ENCODE assay signal across 14 cellular contexts in the genomic region with DNA sequence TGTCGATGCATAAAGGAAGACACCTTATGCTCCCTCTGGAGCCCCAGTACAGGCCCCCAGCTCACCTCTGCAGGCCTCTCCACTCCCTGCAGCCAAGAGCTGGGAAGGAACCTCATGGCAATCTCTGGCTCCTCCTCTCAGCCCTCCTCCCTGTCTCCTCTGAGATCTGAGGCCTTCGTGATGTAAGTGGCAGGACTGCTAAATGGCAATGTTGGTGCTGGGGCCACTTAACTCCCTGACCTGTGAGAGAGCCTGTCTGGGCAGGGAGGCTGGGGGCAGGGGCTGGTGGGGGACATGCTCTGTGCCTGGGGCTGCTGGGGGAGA. TPM values are rescaled to one million over a fixed set of nuclear protein-coding genes. Genes with fewer than 3 reads are reported as not detected.
DNase-seq lines count a peak whose midpoint lies in the region; ATAC-seq and TF ChIP-seq lines count a peak whose summit lies in the region.
"Had no signal": no experiment of that assay in that cellular context is flagged by ENCODE, and none has a peak within 500 bp of the region (broad histone marks: within the 10 kb centered on the region; RNA-seq: fewer than 3 reads in every experiment).

No MANE protein-coding gene starts in this region.

- H3K14ac ChIP-seq in neuronal stem cell (ENCODE audit: low read length): peak overlapping the region; percentile 0

- no peak overlapping the region for H2BK15ac ChIP-seq in neuronal stem cell (ENCODE audit: low read length)

- intact Hi-C loops in ascending aorta (cut with DNase I): no loop called here

- peak overlapping the region; percentile 18 for H2BK5ac ChIP-seq in neuronal stem cell (ENCODE audit: low read length)

- H3K18ac ChIP-seq in neuronal stem cell (ENCODE audit: low read length): peak overlapping the region; percentile 23

- ATAC-seq in esophagus mucosa (peak; percentile 26), GM21367 (IDR thresholded peaks at IDR 0.05; ENCODE audit: unreplicated experiment) (no peak), GM18907 (IDR thresholded peaks at IDR 0.05; ENCODE audit: unreplicated experiment) (no peak), HG02973 (IDR thresholded peaks at IDR 0.05; ENCODE audit: unreplicated experiment) (no peak)

- H2AFZ ChIP-seq in Loucy (ENCODE audit: low read length): 0 out of 2 replicates have a peak overlapping the region, but pooled peaks have one; percentile 44
- H2AFZ ChIP-seq in neuronal stem cell (ENCODE audit: low read length): peak overlapping the region; percentile 43

- no peak overlapping the region for H4K91ac ChIP-seq in neuronal stem cell (ENCODE audit: low read depth, low read length, poor library complexity)

- H4K20me1 ChIP-seq in Loucy (ENCODE audit: insufficient read depth, low read length, poor library complexity, severe bottlenecking): no peaks in the 10 kb centered on the region

- no peaks in the 10 kb centered on the region for H3K79me2 ChIP-seq in Loucy (ENCODE audit: insufficient read depth, low read length)

- no peaks in the 10 kb centered on the region for H3F3A ChIP-seq in Loucy (ENCODE audit: low read depth)

- H3K79me1 ChIP-seq in neuronal stem cell (ENCODE audit: low read depth, low read length): no peaks in the 10 kb centered on the region

- H3K4me1 ChIP-seq in Loucy (ENCODE audit: insufficient read depth, low read length, poor library complexity, severe bottlenecking) (peaks cover 27% of the 10 kb centered on the region), SJCRH30 (peaks cover 41% of the 10 kb centered on the region), neuronal stem cell (ENCODE audit: control insufficient read depth in 2 of 2, insufficient read depth in 1 of 2, low read depth in 1 of 2, low read length in 2 of 2) (peaks cover 11 to 17% of the 10 kb centered on the region in 2 donors), ascending aorta (no peaks in the 10 kb centered on the region)

- H3K9me2 ChIP-seq in Loucy (replicated peaks; ENCODE audit: low read depth, low read length): no peaks in the 10 kb centered on the region

- no peak overlapping the region for H3K4me3 ChIP-seq in Loucy (ENCODE audit: low read length, poor library complexity, severe bottlenecking)
- no peak overlapping the region for H3K4me3 ChIP-seq in SJCRH30
- H3K4me3 ChIP-seq in neuronal stem cell (ENCODE audit: low read length in 2 of 2): no peak overlapping the region
- no peak overlapping the region for H3K4me3 ChIP-seq in ascending aorta

- no CpG with 5 or more reads among the region's 2 CpGs for WGBS in neuronal stem cell (ENCODE audit: extremely low coverage in 2 of 2, insufficient read length in 2 of 2, insufficient replicate concordance in 1 of 2), 2 donors

- no peak overlapping the region for H3K23ac ChIP-seq in neuronal stem cell (ENCODE audit: low read depth, low read length, poor library complexity)

- H4K8ac ChIP-seq in neuronal stem cell (ENCODE audit: low read depth, low read length): no peak overlapping the region

- H2BK120ac ChIP-seq in neuronal stem cell (ENCODE audit: low read depth, low read length): no peak overlapping the region

- H3K4ac ChIP-seq in neuronal stem cell (ENCODE audit: low read length): no peak overlapping the region

- H2BK12ac ChIP-seq in neuronal stem cell (ENCODE audit: low read length): peak overlapping the region; percentile 33

- no peak overlapping the region for H3K9ac ChIP-seq in Loucy (ENCODE audit: low read depth, low read length, poor library complexity, severe bottlenecking)
- no peak overlapping the region for H3K9ac ChIP-seq in neuronal stem cell (ENCODE audit: low read depth, low read length, poor library complexity)

- H3K4me2 ChIP-seq in Loucy (ENCODE audit: low read depth, low read length, poor library complexity, severe bottlenecking): no peak overlapping the region
- no peak overlapping the region for H3K4me2 ChIP-seq in neuronal stem cell (ENCODE audit: insufficient read depth, low read length, poor library complexity, severe bottlenecking)

- TF ChIP-seq CTCF in Loucy (conservative IDR thresholded peaks at IDR 0.05; ENCODE audit: low read length): no peak
- TF ChIP-seq CTCF in ascending aorta (IDR thresholded peaks at IDR 0.05): no peak

- H3K9me3 ChIP-seq in Loucy (ENCODE audit: insufficient read depth, low read depth, low read length) (no peaks in the 10 kb centered on the region), SJCRH30 (replicated peaks) (no peaks in the 10 kb centered on the region), neuronal stem cell (replicated peaks in 1 of 2; ENCODE audit: control insufficient read depth in 2 of 2, insufficient read depth in 1 of 2, low read depth in 1 of 2, low read length in 2 of 2) (no peaks in the 10 kb centered on the region), ascending aorta (no peaks in the 10 kb centered on the region)

- no peaks in the 10 kb centered on the region for H3K27me3 ChIP-seq in Loucy (ENCODE audit: insufficient read depth, low read length, poor library complexity, severe bottlenecking)
- H3K27me3 ChIP-seq in SJCRH30: no peaks in the 10 kb centered on the region
- peaks cover 0 to 19% (median 0%) of the 10 kb centered on the region in 3 experiments for H3K27me3 ChIP-seq in neuronal stem cell (ENCODE audit: control insufficient read depth in 3 of 3, insufficient read depth in 3 of 3, low read depth in 1 of 3, low read length in 3 of 3)
- H3K27me3 ChIP-seq in ascending aorta: no peaks in the 10 kb centered on the region

- H3K27ac ChIP-seq in SJCRH30 (peak overlapping the region; percentile 52), neuronal stem cell (replicated peaks; ENCODE audit: low read length) (no peak overlapping the region), ascending aorta (no peak overlapping the region)

- no peaks in the 10 kb centered on the region for H3K36me3 ChIP-seq in Loucy (ENCODE audit: insufficient read depth, low read length)
- no peaks in the 10 kb centered on the region for H3K36me3 ChIP-seq in SJCRH30
- no peaks in the 10 kb centered on the region for H3K36me3 ChIP-seq in neuronal stem cell (replicated peaks in 1 of 2; ENCODE audit: control insufficient read depth in 2 of 2, insufficient read depth in 2 of 2, low read length in 2 of 2)
- H3K36me3 ChIP-seq in ascending aorta: no peaks in the 10 kb centered on the region

- peak; percentile 69 to 73 for DNase-seq in SJCRH30
- no peak for DNase-seq in neuronal stem cell (ENCODE audit: low spot score)
- DNase-seq in ascending aorta (ENCODE audit: low spot score in 2 of 2): no peak
- DNase-seq: CD4-positive, alpha-beta memory T cell; IMR-90; NCI-H1436; NCI-H2081; NCI-H524 treated with DMSO at 0.1 percent for 48 hours had no signal

- no peak overlapping the region for H2AK5ac ChIP-seq in neuronal stem cell (ENCODE audit: low read depth, low read length)

RNA-seq across cellular contexts. Expression of gene PRRT4, which starts 19.3 kb away (rescaled TPM):
- total RNA-seq in SJCRH30 (2014; rRNA removed; shearing (Covaris generic)): 3.2 and 5.1 TPM in 2 replicates
- 1.3 TPM for total RNA-seq in esophagus mucosa
- polyA plus RNA-seq in neuronal stem cell (2013, experiment 1 of 2): 1.2 TPM
- polyA plus RNA-seq in neuronal stem cell (2013, experiment 2 of 2): 1.4 TPM
- total RNA-seq in ascending aorta: 7.6 TPM
- total RNA-seq: IMR-90, OCI-LY7 had no signal
- polyA plus RNA-seq: IMR-90 had no signal

RNA-seq across cellular contexts. Expression of gene IMPDH1, which starts 29.0 kb away (rescaled TPM):
- total RNA-seq in SJCRH30 (2014; rRNA removed; shearing (Covaris generic)): 43.2 and 47.9 TPM in 2 replicates
- 38.5 TPM for total RNA-seq in esophagus mucosa
- 39.6 TPM for polyA plus RNA-seq in neuronal stem cell (2013, experiment 1 of 2)
- 38.1 TPM for polyA plus RNA-seq in neuronal stem cell (2013, experiment 2 of 2)
- 148 TPM for total RNA-seq in ascending aorta

RNA-seq across cellular contexts. Expression of gene RBM28, which starts 37.1 kb away (rescaled TPM):
- 37.0 and 49.7 TPM in 2 replicates for total RNA-seq in SJCRH30 (2014; rRNA removed; shearing (Covaris generic))
- 23.3 TPM for total RNA-seq in esophagus mucosa
- 28.9 TPM for polyA plus RNA-seq in neuronal stem cell (2013, experiment 1 of 2)
- polyA plus RNA-seq in neuronal stem cell (2013, experiment 2 of 2): 28.7 TPM
- 23.8 TPM for total RNA-seq in ascending aorta

Comparison
In these comparisons a context has a peak if more than half of its experiments do, and no peak if none do; other contexts are left out.
1. DNase-seq: peak in SJCRH30 (2 of 2); none in neuronal stem cell (single experiment) and ascending aorta (0 of 2).